ENCODE assay signal across 9 cellular contexts in genomic region chr4:42302348-42302747, GRCh38.
DNase-seq lines count a peak whose midpoint lies in the region; ATAC-seq and TF ChIP-seq lines count a peak whose summit lies in the region.
"Had no signal": no experiment of that assay in that cellular context is flagged by ENCODE, and none has a peak within 500 bp of the region (broad histone marks: within the 10 kb centered on the region; RNA-seq: fewer than 3 reads in every experiment).

No MANE protein-coding gene starts in this region.

- no peak overlapping the region for H3K4me3 ChIP-seq in fibroblast of pulmonary artery (replicated peaks; ENCODE audit: low read depth, low read length)

- ATAC-seq in HG03521 (IDR thresholded peaks at IDR 0.05; ENCODE audit: unreplicated experiment): no peak

- DNase-seq in AG08396 (ENCODE audit: low spot score) (peak; percentile 32), GM13976 (ENCODE audit: low spot score) (no peak), NCI-H69 (lab: John Stamatoyannopoulos, UW) (peak; percentile 3), fibroblast of pulmonary artery (ENCODE audit: low read depth) (peak; percentile 41), type B pancreatic cell (ENCODE audit: extremely low spot score, unreplicated experiment) (no peak), NCI-H1694 (lab: John Stamatoyannopoulos, UW) (no peak), AG08395 (ENCODE audit: low spot score) (no peak)

- peak; percentile 12 for TF ChIP-seq CTCF in GM13976 (IDR thresholded peaks at IDR 0.05; ENCODE audit: borderline replicate concordance, control extremely low read depth, extremely low read depth, insufficient read depth, missing control alignments)
- TF ChIP-seq CTCF in fibroblast of pulmonary artery (IDR thresholded peaks at IDR 0.05; ENCODE audit: low read length, missing control alignments): peak; percentile 31
- TF ChIP-seq CTCF in type B pancreatic cell (conservative IDR thresholded peaks at IDR 0.05): peak; percentile 53

- H3K4me3 Mint-ChIP-seq in type B pancreatic cell: no peak overlapping the region
- H3K4me3 Mint-ChIP-seq: dendritic cell treated with granulocyte-macrophage colony-stimulating factor and Interleukin-4, amounts not matched to agents 40 ng/mL and 50 ng/mL, for 4 days had no signal

- H3K4me1 Mint-ChIP-seq in type B pancreatic cell (ENCODE audit: unreplicated experiment): no peaks in the 10 kb centered on the region

- no peaks in the 10 kb centered on the region for H3K9me3 Mint-ChIP-seq in type B pancreatic cell
- H3K9me3 Mint-ChIP-seq: dendritic cell treated with granulocyte-macrophage colony-stimulating factor and Interleukin-4, amounts not matched to agents 40 ng/mL and 50 ng/mL, for 4 days had no signal

- no peaks in the 10 kb centered on the region for H3K36me3 Mint-ChIP-seq in type B pancreatic cell

- in situ Hi-C loops in GM13976 (cut with MboI; ENCODE audit: low sequenced_read_pairs, unreplicated experiment): no loop called here

- no peak overlapping the region for H3K27ac Mint-ChIP-seq in type B pancreatic cell
- H3K27ac Mint-ChIP-seq: dendritic cell treated with granulocyte-macrophage colony-stimulating factor and Interleukin-4, amounts not matched to agents 40 ng/mL and 50 ng/mL, for 4 days had no signal

- H3K27me3 Mint-ChIP-seq in type B pancreatic cell: peaks cover 8% of the 10 kb centered on the region

Comparison
In these comparisons a context has a peak if more than half of its experiments do, and no peak if none do; other contexts are left out.
1. DNase-seq: peak in AG08396 (single experiment), NCI-H69 (single experiment) and fibroblast of pulmonary artery (single experiment); none in GM13976 (single experiment), type B pancreatic cell (single experiment), NCI-H1694 (single experiment) and AG08395 (single experiment).
2. Peak in every context shown above with its lines, with median percentiles within 50 percentile points of each other: CTCF ChIP-seq.